In the genomic region with DNA sequence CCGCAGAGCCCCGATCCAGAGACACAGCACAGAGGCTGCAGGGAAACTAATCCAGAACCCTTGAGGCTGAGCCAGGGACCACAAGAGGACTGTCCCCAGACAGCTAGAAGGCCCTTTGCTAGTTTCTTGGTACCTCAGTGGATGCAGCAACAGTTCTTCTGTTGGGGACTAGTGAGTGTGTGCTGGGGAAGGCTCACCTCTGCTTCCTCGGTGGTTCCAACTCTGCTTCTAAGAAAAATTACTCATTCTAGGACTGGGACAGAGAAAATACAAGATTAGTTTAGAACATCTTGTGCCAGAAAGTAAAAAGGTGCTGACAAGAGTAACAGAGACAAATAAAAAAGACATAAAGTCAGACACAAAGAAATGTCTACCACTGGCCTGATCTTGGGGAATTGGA, we compare ENCODE assay signal across 28 cellular contexts. TPM values are rescaled to one million over a fixed set of nuclear protein-coding genes. Genes with fewer than 3 reads are reported as not detected.
"Had no signal": no experiment of that assay in that cellular context is flagged by ENCODE, and none has a peak within 500 bp of the region (broad histone marks: within the 10 kb centered on the region; RNA-seq: fewer than 3 reads in every experiment).

No MANE protein-coding gene starts in this region.

- H3K9me3 Mint-ChIP-seq: natural killer cell; stimulated activated memory B cell treated with anti-CD40 and anti-IgM and Interleukin-4, amounts not matched to agents 10 μg/mL and 1 μg/mL and 100 μg/mL, for 72 hours; stimulated activated naive CD8-positive, alpha-beta T cell treated with anti-CD3 and anti-CD28 coated beads, Interleukin-15, amount 100 ng/mL, for 72 hours; type B pancreatic cell had no signal

- H3K36me3 Mint-ChIP-seq: natural killer cell; neural progenitor cell; stimulated activated memory B cell treated with anti-CD40 and anti-IgM and Interleukin-4, amounts not matched to agents 10 μg/mL and 1 μg/mL and 100 μg/mL, for 72 hours; type B pancreatic cell had no signal

- H3K27me3 Mint-ChIP-seq: stimulated activated memory B cell treated with anti-CD40 and anti-IgM and Interleukin-4, amounts not matched to agents 10 μg/mL and 1 μg/mL and 100 μg/mL, for 72 hours; stimulated activated naive CD8-positive, alpha-beta T cell treated with anti-CD3 and anti-CD28 coated beads, Interleukin-15, amount 100 ng/mL, for 72 hours had no signal

- H3K4me3 Mint-ChIP-seq: natural killer cell; nephron; neural progenitor cell; stimulated activated memory B cell treated with anti-CD40 and anti-IgM and Interleukin-4, amounts not matched to agents 10 μg/mL and 1 μg/mL and 100 μg/mL, for 72 hours; stimulated activated naive CD8-positive, alpha-beta T cell treated with anti-CD3 and anti-CD28 coated beads, Interleukin-15, amount 100 ng/mL, for 72 hours; type B pancreatic cell had no signal

- H3K27ac Mint-ChIP-seq: natural killer cell; nephron; progenitor cell of endocrine pancreas; stimulated activated memory B cell treated with anti-CD40 and anti-IgM and Interleukin-4, amounts not matched to agents 10 μg/mL and 1 μg/mL and 100 μg/mL, for 72 hours; stimulated activated naive CD8-positive, alpha-beta T cell treated with anti-CD3 and anti-CD28 coated beads, Interleukin-15, amount 100 ng/mL, for 72 hours; type B pancreatic cell had no signal

- H3K4me1 Mint-ChIP-seq: natural killer cell; nephron; neural progenitor cell; stimulated activated memory B cell treated with anti-CD40 and anti-IgM and Interleukin-4, amounts not matched to agents 10 μg/mL and 1 μg/mL and 100 μg/mL, for 72 hours had no signal

- DNase-seq: natural killer cell; occipital lobe; ovary; posterior cingulate gyrus; psoas muscle; right cardiac atrium; right lobe of liver; sigmoid colon; small intestine; stimulated activated CD4-positive, alpha-beta T cell treated with anti-CD3 and anti-CD28 coated beads, Interleukin-15, amount 100 ng/mL, for 24 hours; stimulated activated CD4-positive, alpha-beta T cell treated with anti-CD3 and anti-CD28 coated beads, Interleukin-2, amount 100 ng/mL, for 24 hours; stimulated activated CD4-positive, alpha-beta T cell treated with anti-CD3 and anti-CD28 coated beads, Interleukin-2, amount 100 ng/mL, for 48 hours; stimulated activated CD4-positive, alpha-beta T cell treated with anti-CD3 and anti-CD28 coated beads, Interleukin-4, amount 100 ng/mL, for 24 hours; stimulated activated naive CD4-positive, alpha-beta T cell; stimulated activated naive CD8-positive, alpha-beta T cell treated with anti-CD3 and anti-CD28 coated beads, Interleukin-15, amount 100 ng/mL, for 72 hours; stimulated activated naive CD8-positive, alpha-beta T cell treated with anti-CD3 and anti-CD28 coated beads, Interleukin-15, Interleukin-2, amounts not matched to agents 100 U/mL and 50 U/mL, for 24 hours; substantia nigra; testis; tibial artery; transverse colon; upper lobe of right lung; uterus had no signal

- ATAC-seq: natural killer cell; psoas muscle; right cardiac atrium; right lobe of liver; stimulated activated memory B cell treated with anti-CD40 and anti-IgM and Interleukin-4, amounts not matched to agents 10 μg/mL and 1 μg/mL and 100 μg/mL, for 72 hours; stimulated activated naive CD8-positive, alpha-beta T cell treated with anti-CD3 and anti-CD28 coated beads, Interleukin-15, amount 100 ng/mL, for 72 hours; stimulated activated naive CD8-positive, alpha-beta T cell treated with anti-CD3 and anti-CD28 coated beads, Interleukin-15, Interleukin-2, amounts not matched to agents 100 U/mL and 50 U/mL, for 24 hours; upper lobe of right lung had no signal

RNA-seq across cellular contexts. Expression of a gene that starts 50.0 kb away (rescaled TPM):
- total RNA-seq: osteoblast had no signal
